Comparison of ENCODE assay signal across 10 cellular contexts in genomic region chr1:1847501-1848289, GRCh38. TPM values are rescaled to one million over a fixed set of nuclear protein-coding genes. Genes with fewer than 3 reads are reported as not detected.
A peak's percentile ranks its signal among the peaks of the same experiment; 100 is the strongest.
DNase-seq lines count a peak whose midpoint lies in the region; ATAC-seq and TF ChIP-seq lines count a peak whose summit lies in the region.
"Had no signal": no experiment of that assay in that cellular context is flagged by ENCODE, and none has a peak within 500 bp of the region (broad histone marks: within the 10 kb centered on the region; RNA-seq: fewer than 3 reads in every experiment).

No MANE protein-coding gene starts in this region.

- H3K27me3 ChIP-seq in WERI-Rb-1 (ENCODE audit: insufficient read depth, low read depth, severe bottlenecking) = no peaks in the 10 kb centered on the region
- no peaks in the 10 kb centered on the region for H3K27me3 ChIP-seq in lung (ENCODE audit: control insufficient read depth, insufficient read depth)
- no peaks in the 10 kb centered on the region for H3K27me3 ChIP-seq in testis

- peak overlapping the region; percentile 31 for H3K27ac Mint-ChIP-seq in activated CD8-positive, alpha-beta T cell treated with anti-CD3 and anti-CD28 coated beads for 36 hours
- H3K27ac Mint-ChIP-seq in activated CD8-positive, alpha-beta T cell treated with anti-CD3 and anti-CD28 coated beads, Interleukin-2, amount 10 ng/mL, durations not matched to agents 7 days and 5 days = no peak overlapping the region

- CTCF ChIA-PET in activated CD8-positive, alpha-beta T cell treated with anti-CD3 and anti-CD28 coated beads for 36 hours (lab: Charles Lee) = interaction anchor here (1.0 to 1.9 kb wide), 3 partner anchors 25 to 61 kb away, joined by 3 to 9 read pairs (median 4); no protein-coding TSS in a partner anchor
- CTCF ChIA-PET in activated CD8-positive, alpha-beta T cell treated with anti-CD3 and anti-CD28 coated beads, Interleukin-2, amount 10 ng/mL, durations not matched to agents 7 days and 5 days (lab: Charles Lee) = interaction anchor here (2.1 kb wide), 1 partner anchor 169 kb away, joined by 6 read pairs; no protein-coding TSS in a partner anchor

- no peak for ATAC-seq in activated CD8-positive, alpha-beta T cell treated with anti-CD3 and anti-CD28 coated beads for 36 hours
- no peak for ATAC-seq in activated CD8-positive, alpha-beta T cell treated with anti-CD3 and anti-CD28 coated beads, Interleukin-2, amount 10 ng/mL, durations not matched to agents 7 days and 5 days
- no peak for ATAC-seq in lung (ENCODE audit: insufficient read depth, low FRiP score)
- ATAC-seq: sciatic nerve had no signal

- H3K27ac ChIP-seq in WERI-Rb-1 (peak overlapping the region; percentile 35), lung (ENCODE audit: low read depth in 1 of 2, low read length in 1 of 2) (peak overlapping the region; percentile 30 to 35), testis (peak overlapping the region; percentile 53 to 81)

- H3K36me3 ChIP-seq in WERI-Rb-1 (peaks cover 8% of the 10 kb centered on the region), lung (ENCODE audit: control insufficient read depth in 2 of 2, insufficient read depth in 2 of 2, low read length in 2 of 2) (peaks cover 0 to 4% of the 10 kb centered on the region in 2 donors), testis (ENCODE audit: low read depth, missing control alignments) (no peaks in the 10 kb centered on the region)

- intact Hi-C loops in activated CD8-positive, alpha-beta T cell treated with anti-CD3 and anti-CD28 coated beads for 36 hours (cut with micrococcal nuclease) = no loop called here
- intact Hi-C loops in testis (cut with DNase I; ENCODE audit: low total_unique reads) = no loop called here

- POLR2A ChIA-PET in activated CD8-positive, alpha-beta T cell treated with anti-CD3 and anti-CD28 coated beads for 36 hours (lab: Charles Lee) = interaction anchor here (0.9 kb wide), 1 partner anchor 44 kb away, joined by 4 read pairs; no protein-coding TSS in a partner anchor
- POLR2A ChIA-PET in activated CD8-positive, alpha-beta T cell treated with anti-CD3 and anti-CD28 coated beads, Interleukin-2, amount 10 ng/mL, durations not matched to agents 7 days and 5 days (lab: Charles Lee) = no interaction called here

- H3K4me1 ChIP-seq in lung (ENCODE audit: control insufficient read depth in 2 of 2, insufficient read depth in 2 of 2, low read length in 2 of 2) (peaks cover 17 to 26% of the 10 kb centered on the region in 2 donors), testis (peaks cover 31% of the 10 kb centered on the region)

- TF ChIP-seq POLR2A in testis (IDR thresholded peaks at IDR 0.05) = no peak

- peaks cover 7% of the 10 kb centered on the region for H3K36me3 Mint-ChIP-seq in activated CD8-positive, alpha-beta T cell treated with anti-CD3 and anti-CD28 coated beads for 36 hours (ENCODE audit: low read depth)
- H3K36me3 Mint-ChIP-seq in activated CD8-positive, alpha-beta T cell treated with anti-CD3 and anti-CD28 coated beads, Interleukin-2, amount 10 ng/mL, durations not matched to agents 7 days and 5 days (ENCODE audit: low read depth) = peaks cover 13% of the 10 kb centered on the region

- no peaks in the 10 kb centered on the region for H3K9me3 Mint-ChIP-seq in activated CD8-positive, alpha-beta T cell treated with anti-CD3 and anti-CD28 coated beads for 36 hours
- no peaks in the 10 kb centered on the region for H3K9me3 Mint-ChIP-seq in activated CD8-positive, alpha-beta T cell treated with anti-CD3 and anti-CD28 coated beads, Interleukin-2, amount 10 ng/mL, durations not matched to agents 7 days and 5 days (ENCODE audit: insufficient read depth)

- no peaks in the 10 kb centered on the region for H3K9me3 ChIP-seq in WERI-Rb-1 (ENCODE audit: severe bottlenecking)
- H3K9me3 ChIP-seq in lung (ENCODE audit: control insufficient read depth in 2 of 2, insufficient read depth in 1 of 2, low read length in 1 of 2) = no peaks in the 10 kb centered on the region
- no peaks in the 10 kb centered on the region for H3K9me3 ChIP-seq in testis

- H3K4me3 Mint-ChIP-seq in activated CD8-positive, alpha-beta T cell treated with anti-CD3 and anti-CD28 coated beads for 36 hours = no peak overlapping the region
- H3K4me3 Mint-ChIP-seq in activated CD8-positive, alpha-beta T cell treated with anti-CD3 and anti-CD28 coated beads, Interleukin-2, amount 10 ng/mL, durations not matched to agents 7 days and 5 days = no peak overlapping the region

- TF ChIP-seq CTCF in activated CD8-positive, alpha-beta T cell treated with anti-CD3 and anti-CD28 coated beads for 36 hours (IDR thresholded peaks at IDR 0.05) = no peak
- TF ChIP-seq CTCF in WERI-Rb-1 (IDR thresholded peaks at IDR 0.05; ENCODE audit: low read depth, low read length) (no peak), lung (IDR thresholded peaks at IDR 0.05; ENCODE audit: control extremely low read depth, extremely low read depth) (no peak), testis (IDR thresholded peaks at IDR 0.05) (no peak)

- H3K27me3 Mint-ChIP-seq in activated CD8-positive, alpha-beta T cell treated with anti-CD3 and anti-CD28 coated beads for 36 hours = no peaks in the 10 kb centered on the region
- H3K27me3 Mint-ChIP-seq in activated CD8-positive, alpha-beta T cell treated with anti-CD3 and anti-CD28 coated beads, Interleukin-2, amount 10 ng/mL, durations not matched to agents 7 days and 5 days (ENCODE audit: low read depth) = no peaks in the 10 kb centered on the region

- peaks cover 51% of the 10 kb centered on the region for H3K4me1 Mint-ChIP-seq in activated CD8-positive, alpha-beta T cell treated with anti-CD3 and anti-CD28 coated beads for 36 hours (ENCODE audit: low read depth)
- peaks cover 9% of the 10 kb centered on the region for H3K4me1 Mint-ChIP-seq in activated CD8-positive, alpha-beta T cell treated with anti-CD3 and anti-CD28 coated beads, Interleukin-2, amount 10 ng/mL, durations not matched to agents 7 days and 5 days (ENCODE audit: low read depth)

- H3K4me3 ChIP-seq in WERI-Rb-1 (ENCODE audit: low read depth, low read length) (no peak overlapping the region), lung (no peak overlapping the region), testis (no peak overlapping the region)

- WGBS in lung, 2 donors = 70 to 82% methylated on average over 15 of the region's 15 CpGs
- 54 to 65% methylated on average over 15 of the region's 15 CpGs for WGBS in testis, 2 donors

- DNase-seq in activated CD8-positive, alpha-beta T cell treated with anti-CD3 and anti-CD28 coated beads for 36 hours = no peak
- DNase-seq in activated CD8-positive, alpha-beta T cell treated with anti-CD3 and anti-CD28 coated beads, Interleukin-2, amount 10 ng/mL, durations not matched to agents 7 days and 5 days = no peak
- peak; percentile 48 for DNase-seq in WERI-Rb-1
- DNase-seq in lung (ENCODE audit: low spot score) = no peak
- DNase-seq in testis = no peak
- no peak for DNase-seq in dedifferentiated amniotic fluid mesenchymal stem cell (ENCODE audit: extremely low spot score)
- DNase-seq in effector CD4-positive, alpha-beta T cell = no peak
- DNase-seq in stimulated activated CD4-positive, alpha-beta T cell treated with anti-CD3 and anti-CD28 coated beads, Interleukin-4, amount 100 ng/mL, for 4 hours = no peak
- DNase-seq: SHP77 had no signal

RNA-seq across cellular contexts. Expression of gene GNB1, which starts 43.2 kb away (rescaled TPM):
- 100 to 1,000 TPM; 318 to 330 TPM for total RNA-seq in activated CD8-positive, alpha-beta T cell treated with anti-CD3 and anti-CD28 coated beads for 36 hours
- total RNA-seq in activated CD8-positive, alpha-beta T cell treated with anti-CD3 and anti-CD28 coated beads, Interleukin-2, amount 10 ng/mL, durations not matched to agents 7 days and 5 days = 100 to 1,000 TPM; 398 TPM
- total RNA-seq in lung (100 to 1,000 TPM; 160 to 338 TPM), testis (100 to 1,000 TPM; 223 to 240 TPM)
- polyA plus RNA-seq in lung (100 to 1,000 TPM; 114 to 222 TPM), testis (ENCODE audit: insufficient read depth, low read depth, low replicate concordance) (256 TPM)
